In the genomic region with DNA sequence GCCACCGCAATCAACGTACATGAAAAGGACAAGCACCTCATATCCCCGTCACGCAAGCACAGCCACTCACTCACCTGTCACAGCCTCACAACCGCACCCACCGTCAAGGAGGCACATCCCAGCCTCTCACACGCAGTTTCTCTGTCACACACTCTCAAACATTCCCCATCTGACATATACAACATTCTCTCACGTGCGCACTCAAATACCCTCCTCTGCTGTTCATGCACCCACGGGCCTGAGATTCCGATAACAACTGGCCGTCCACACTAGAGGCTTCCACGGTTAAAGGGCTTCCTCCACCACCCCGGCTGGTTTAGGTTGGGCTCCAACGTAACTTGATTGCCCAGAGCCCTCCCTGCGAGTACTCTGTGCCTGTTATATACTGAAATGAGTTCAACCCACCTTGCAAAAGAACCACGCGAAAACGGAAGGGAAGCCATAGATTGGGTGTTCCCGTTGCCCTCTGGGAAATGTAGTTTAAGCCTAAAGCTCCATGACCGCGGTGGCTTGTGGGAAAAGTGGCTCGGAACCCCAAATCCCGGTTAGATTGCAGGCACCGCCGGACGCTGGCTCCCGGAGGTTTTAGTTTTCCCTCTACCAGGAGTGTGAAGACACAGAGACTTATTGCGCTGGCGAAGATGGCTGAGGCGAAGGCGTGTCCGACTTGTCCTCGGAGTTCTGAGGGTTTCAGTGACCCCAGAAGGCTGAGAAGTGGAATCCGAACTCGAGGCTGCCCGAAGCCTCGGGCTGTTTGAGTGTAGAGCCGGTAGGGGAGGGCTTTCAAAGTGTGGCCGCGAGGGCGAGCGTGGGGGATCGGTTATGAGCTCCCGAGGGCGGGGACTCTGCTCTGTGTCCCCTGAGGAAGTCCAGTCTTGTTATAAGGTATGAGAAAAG, we compare ENCODE assay signal across 8 cellular contexts. TPM values are rescaled to one million over a fixed set of nuclear protein-coding genes. Genes with fewer than 3 reads are reported as not detected.
DNase-seq lines count a peak whose midpoint lies in the region; ATAC-seq, FAIRE-seq and TF ChIP-seq lines count a peak whose summit lies in the region.

TSS of gene ZNF573 (minus strand) at position 448 of the 897 bp plus-strand sequence. CDS start 5,857 bp downstream, outside the sequence.

- POLR2A ChIA-PET in BJ (lab: Charles Lee): interaction anchor here (0.5 to 0.6 kb wide), 3 partner anchors 461 to 982 kb away, joined by 3 to 8 read pairs (median 7); no protein-coding TSS in a partner anchor

- DNase-seq in BJ (ENCODE audit: low read depth) (peak; percentile 46), GM19239 (ENCODE audit: insufficient read length, low spot score) (peak; percentile 76), NCI-H69 (lab: John Stamatoyannopoulos, UW) (peak; percentile 97), dermis blood vessel endothelial cell (peak; percentile 93), left lung (peak; percentile 87 to 88)
- peak; percentile 79 for DNase-seq in activated CD4-positive, alpha-beta T cell treated with anti-CD3 and anti-CD28 coated beads, Interleukin-2, amount 50 U/mL, for 1 hour
- peak; percentile 70 for DNase-seq in stimulated activated CD4-positive, alpha-beta T cell treated with anti-CD3 and anti-CD28 coated beads, Interleukin-2, amount 100 ng/mL, for 4 hours (ENCODE audit: low read depth)

- intact Hi-C loops in left lung (cut with DNase I): no loop called here

- H3K27ac ChIP-seq in left lung: peak within 1 kb of the TSS; percentile 78 to 88

- CTCF ChIA-PET in BJ (lab: Yijun Ruan, JAX): interaction anchor here (1.4 kb wide), 1 partner anchor 9 kb away, joined by 5 read pairs; no protein-coding TSS in a partner anchor

- peak; percentile 89 for FAIRE-seq in GM19239 (lab: Jason Lieb, UNC)

- no peaks in the 10 kb centered on the region for H3K36me3 ChIP-seq in BJ (ENCODE audit: control insufficient read depth, insufficient read depth, low read length)
- H3K36me3 ChIP-seq in left lung: no peaks in the 10 kb centered on the region

- H3K4me3 ChIP-seq in BJ (ENCODE audit: low read depth, low read length): peak within 1 kb of the TSS; percentile 68
- peak within 1 kb of the TSS; percentile 65 to 68 for H3K4me3 ChIP-seq in left lung

- peak; percentile 89 for ATAC-seq in HG03460 (IDR thresholded peaks at IDR 0.05; ENCODE audit: unreplicated experiment)
- peak; percentile 99 for ATAC-seq in left lung

- peaks cover 10 to 18% of the 10 kb centered on the region in 2 donors for H3K4me1 ChIP-seq in left lung

- H3K27me3 ChIP-seq in BJ (ENCODE audit: control insufficient read depth, insufficient read depth, low read length) (no peaks in the 10 kb centered on the region), left lung (no peaks in the 10 kb centered on the region)

- H3K9me3 ChIP-seq in left lung: peaks cover 0 to 47% of the 10 kb centered on the region in 2 donors

- TF ChIP-seq CTCF in BJ (IDR thresholded peaks at IDR 0.05; ENCODE audit: insufficient read depth, low read depth, low read length) (peak; percentile 25; the same call in 1 of the 2 replicates), left lung (IDR thresholded peaks at IDR 0.05) (peak; percentile 21 to 25)

RNA-seq across cellular contexts. Expression of gene ZNF573, which starts in this region (rescaled TPM):
- polyA plus RNA-seq in BJ (2011; rRNA removed): 0.90 and 3.3 TPM in 2 replicates
- 2.9 and 3.6 TPM in 2 replicates for polyA minus RNA-seq in BJ (2011; rRNA and poly(A)+ RNA removed)
- total RNA-seq in dermis blood vessel endothelial cell (4.8 and 4.9 TPM in 2 replicates), left lung (10 to 100 TPM; 12.7 to 15.3 TPM)

Comparison
In these comparisons a context has a peak if more than half of its experiments do, and no peak if none do; other contexts are left out.
1. Peak in every context shown above with its lines: DNase-seq, ATAC-seq, H3K4me3 ChIP-seq and H3K27ac ChIP-seq.
2. DNase-seq: peak in every context shown above with its lines; median percentile 97 in NCI-H69; 93 in dermis blood vessel endothelial cell; 88 in left lung; 79 in activated CD4-positive, alpha-beta T cell treated with anti-CD3 and anti-CD28 coated beads, Interleukin-2, amount 50 U/mL, for 1 hour; 76 in GM19239; 70 in stimulated activated CD4-positive, alpha-beta T cell treated with anti-CD3 and anti-CD28 coated beads, Interleukin-2, amount 100 ng/mL, for 4 hours; 46 in BJ.